ENCODE assay signal across 23 cellular contexts in genomic region chr10:69262249-69262864, GRCh38. TPM values are rescaled to one million over a fixed set of nuclear protein-coding genes. Genes with fewer than 3 reads are reported as not detected.
DNase-seq lines count a peak whose midpoint lies in the region; ATAC-seq and TF ChIP-seq lines count a peak whose summit lies in the region.
"Had no signal": no experiment of that assay in that cellular context is flagged by ENCODE, and none has a peak within 500 bp of the region (broad histone marks: within the 10 kb centered on the region; RNA-seq: fewer than 3 reads in every experiment).

No MANE protein-coding gene starts in this region.

- no peaks in the 10 kb centered on the region for H3K79me2 ChIP-seq in PC-9 (ENCODE audit: low read depth)

- H2AFZ ChIP-seq in PC-9 = no peak overlapping the region

- H3K4me1 ChIP-seq in PC-9 (replicated peaks; ENCODE audit: insufficient read depth) = no peaks in the 10 kb centered on the region
- H3K4me1 ChIP-seq: tibial artery had no signal

- H3K36me3 Mint-ChIP-seq in activated T-cell treated with anti-CD3 and anti-CD28 coated beads, Interleukin-2, amount 50 U/mL, for 24 hours (ENCODE audit: low read depth) = no peaks in the 10 kb centered on the region
- H3K36me3 Mint-ChIP-seq in nephron progenitor cell (ENCODE audit: low read depth) = no peaks in the 10 kb centered on the region
- H3K36me3 Mint-ChIP-seq: stimulated activated naive B cell treated with anti-CD40 and anti-IgM and Interleukin-4, amounts not matched to agents 10 μg/mL and 1 μg/mL and 100 μg/mL, for 72 hours had no signal

- peak overlapping the region; percentile 75 for H3K27ac Mint-ChIP-seq in activated T-cell treated with anti-CD3 and anti-CD28 coated beads, Interleukin-2, amount 50 U/mL, for 24 hours
- peak overlapping the region; percentile 20 for H3K27ac Mint-ChIP-seq in nephron progenitor cell
- H3K27ac Mint-ChIP-seq: stimulated activated naive B cell treated with anti-CD40 and anti-IgM and Interleukin-4, amounts not matched to agents 10 μg/mL and 1 μg/mL and 100 μg/mL, for 72 hours had no signal

- CTCF ChIA-PET in PC-9 (lab: Charles Lee) = no interaction called here

- H3K4me3 Mint-ChIP-seq in activated T-cell treated with anti-CD3 and anti-CD28 coated beads, Interleukin-2, amount 50 U/mL, for 24 hours = no peak overlapping the region
- peak overlapping the region; percentile 11 for H3K4me3 Mint-ChIP-seq in nephron progenitor cell
- H3K4me3 Mint-ChIP-seq: stimulated activated naive B cell treated with anti-CD40 and anti-IgM and Interleukin-4, amounts not matched to agents 10 μg/mL and 1 μg/mL and 100 μg/mL, for 72 hours had no signal

- peaks cover 18% of the 10 kb centered on the region for H3K4me1 Mint-ChIP-seq in activated T-cell treated with anti-CD3 and anti-CD28 coated beads, Interleukin-2, amount 50 U/mL, for 24 hours (ENCODE audit: low read depth)
- H3K4me1 Mint-ChIP-seq in nephron progenitor cell = peaks cover 64% of the 10 kb centered on the region
- H3K4me1 Mint-ChIP-seq: stimulated activated naive B cell treated with anti-CD40 and anti-IgM and Interleukin-4, amounts not matched to agents 10 μg/mL and 1 μg/mL and 100 μg/mL, for 72 hours had no signal

- no peak for ATAC-seq in GM21825 (IDR thresholded peaks at IDR 0.05; ENCODE audit: unreplicated experiment)
- ATAC-seq: HCT116; stimulated activated naive B cell treated with anti-CD40 and anti-IgM and Interleukin-4, amounts not matched to agents 10 μg/mL and 1 μg/mL and 100 μg/mL, for 72 hours had no signal

- H3K9me3 Mint-ChIP-seq in activated T-cell treated with anti-CD3 and anti-CD28 coated beads, Interleukin-2, amount 50 U/mL, for 24 hours = no peaks in the 10 kb centered on the region
- H3K9me3 Mint-ChIP-seq in nephron progenitor cell = peaks cover 4% of the 10 kb centered on the region

- H3K27ac ChIP-seq in PC-9 = peak overlapping the region; percentile 20; the same call in 1 of the 2 replicates
- H3K27ac ChIP-seq: C4-2B, left ventricle myocardium inferior, tibial artery had no signal

- H3K27me3 Mint-ChIP-seq in activated T-cell treated with anti-CD3 and anti-CD28 coated beads, Interleukin-2, amount 50 U/mL, for 24 hours = no peaks in the 10 kb centered on the region
- peaks cover 18% of the 10 kb centered on the region for H3K27me3 Mint-ChIP-seq in nephron progenitor cell (ENCODE audit: low read depth, poor library complexity)

- H4K20me1 ChIP-seq in PC-9 (ENCODE audit: insufficient read depth) = peaks cover 7% of the 10 kb centered on the region; the same call in 1 of the 2 replicates

- no peak overlapping the region for H3K4me2 ChIP-seq in PC-9

- no peak for DNase-seq in activated T-cell treated with anti-CD3 and anti-CD28 coated beads, Interleukin-2, amount 50 U/mL, for 24 hours
- DNase-seq in activated T-cell treated with anti-CD3 and anti-CD28 coated beads, Interleukin-2, amount 50 U/mL, for 48 hours = no peak
- DNase-seq in GM19240 (ENCODE audit: insufficient read length, low spot score) (peak; percentile 26), PC-9 (no peak), nephron progenitor cell (no peak), foreskin fibroblast (no peak), foreskin melanocyte (no peak)
- DNase-seq: activated CD8-positive, alpha-beta memory T cell treated with anti-CD3 and anti-CD28 coated beads, Interleukin-2, amount 50 U/mL, for 4 hours; amygdala; caudate nucleus; DMS 273 treated with DMSO at 0.1 percent for 48 hours; erythroblast; GDM1; KBM-7; left ventricle myocardium inferior; NCI-H2029 treated with DMSO at 0.1 percent for 48 hours; NCI-H510A; nucleus accumbens; stimulated activated naive B cell treated with anti-CD40 and anti-IgM and Interleukin-4, amounts not matched to agents 10 μg/mL and 1 μg/mL and 100 μg/mL, for 72 hours; tibial artery had no signal

- intact Hi-C loops in PC-9 (cut with micrococcal nuclease; ENCODE audit: unreplicated experiment) = loop anchor here (5.0 kb wide), 1 partner anchor 55 kb away; no protein-coding TSS in a partner anchor

- no peaks in the 10 kb centered on the region for H3K9me2 ChIP-seq in PC-9 (ENCODE audit: insufficient read depth)

- H3K9me3 ChIP-seq in PC-9 (ENCODE audit: insufficient read depth, low read depth) = no peaks in the 10 kb centered on the region
- H3K9me3 ChIP-seq: left ventricle myocardium inferior, tibial artery had no signal

- TF ChIP-seq CTCF in PC-9 (conservative IDR thresholded peaks at IDR 0.05) (no peak), nephron progenitor cell (IDR thresholded peaks at IDR 0.05) (no peak), foreskin fibroblast (IDR thresholded peaks at IDR 0.05; ENCODE audit: low read depth, low read length) (no peak)

- H3K27me3 ChIP-seq in PC-9 (ENCODE audit: insufficient read depth, low read depth) = no peaks in the 10 kb centered on the region

- H3K4me3 ChIP-seq in PC-9 (no peak overlapping the region), foreskin fibroblast (ENCODE audit: low read depth in 1 of 2, low read length in 2 of 2) (no peak overlapping the region)
- H3K4me3 ChIP-seq: left ventricle myocardium inferior, tibial artery had no signal

- BruUV-seq in PC-9 (replicated peaks; lab: Mats Ljungman, UMichigan) = no TSS peak

- H3F3A ChIP-seq in PC-9 (ENCODE audit: insufficient read depth, low read depth) = peaks cover 90% of the 10 kb centered on the region

- POLR2A ChIA-PET in PC-9 (lab: Charles Lee; ENCODE audit: unreplicated experiment) = no interaction called here

- H3K36me3 ChIP-seq in PC-9 (ENCODE audit: low read depth) = peaks cover 53% of the 10 kb centered on the region
- H3K36me3 ChIP-seq: left ventricle myocardium inferior, tibial artery had no signal

RNA-seq across cellular contexts. Expression of gene HK1, which starts 15.9 kb away (rescaled TPM):
- total RNA-seq in PC-9 (2021) = 128 and 140 TPM in 2 replicates

RNA-seq across cellular contexts. Expression of gene HKDC1, which starts 42.2 kb away (rescaled TPM):
- total RNA-seq in PC-9 (2021) = 173 and 178 TPM in 2 replicates
- total RNA-seq: left ventricle myocardium inferior had no signal
